Comparison of ENCODE assay signal across 9 cellular contexts in the genomic region with DNA sequence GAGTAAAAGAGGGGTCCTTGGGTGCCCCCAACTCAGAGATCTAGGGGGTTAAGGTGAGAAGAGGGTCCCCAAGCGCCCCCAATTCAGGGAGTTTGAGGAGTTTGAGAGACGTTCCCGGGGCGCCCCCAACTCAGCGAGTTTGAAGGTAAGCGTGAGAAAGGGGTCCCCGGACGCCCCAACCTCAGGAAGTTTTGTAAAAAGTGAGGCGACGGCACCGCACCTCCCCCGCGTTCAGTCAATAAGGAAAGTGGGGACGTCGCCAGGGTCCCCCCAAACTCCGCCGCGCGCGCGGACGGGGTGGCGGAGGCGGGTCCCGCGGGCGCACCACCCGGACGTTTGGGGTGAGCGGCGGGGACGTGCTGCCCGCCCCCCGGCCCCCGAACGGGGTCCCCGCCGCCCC. TPM values are rescaled to one million over a fixed set of nuclear protein-coding genes. Genes with fewer than 3 reads are reported as not detected.
DNase-seq lines count a peak whose midpoint lies in the region; ATAC-seq, FAIRE-seq and TF ChIP-seq lines count a peak whose summit lies in the region.
"Had no signal": no experiment of that assay in that cellular context is flagged by ENCODE, and none has a peak within 500 bp of the region (broad histone marks: within the 10 kb centered on the region; RNA-seq: fewer than 3 reads in every experiment).

No MANE protein-coding gene starts in this region.

- H4K20me1 ChIP-seq in HepG2 (ENCODE audit: insufficient read depth, low read length): no peaks in the 10 kb centered on the region

- peaks cover 19% of the 10 kb centered on the region for H3K27me3 Mint-ChIP-seq in activated CD4-positive, alpha-beta T cell treated with anti-CD3 and anti-CD28 coated beads, Interleukin-2, amount 10 ng/mL, durations not matched to agents 7 days and 5 days

- H3K4me1 ChIP-seq in adrenal gland (replicated peaks in 1 of 2) (peaks cover 15 to 17% of the 10 kb centered on the region in 2 donors), HepG2 (ENCODE audit: insufficient read depth, low read length) (peaks cover 29% of the 10 kb centered on the region), thymus (ENCODE audit: control insufficient read depth, insufficient read depth, low read length) (peaks cover 5% of the 10 kb centered on the region)

- TF ChIP-seq RAD21 in HepG2 (CRISPR knock-in tag; IDR thresholded peaks at IDR 0.05): no peak

- POLR2A ChIA-PET in activated CD4-positive, alpha-beta T cell treated with anti-CD3 and anti-CD28 coated beads, Interleukin-2, amount 10 ng/mL, durations not matched to agents 7 days and 5 days (lab: Charles Lee): no interaction called here
- POLR2A ChIA-PET in HepG2 (lab: Yijun Ruan, JAX): no interaction called here

- TF ChIP-seq CTCF in adrenal gland (IDR thresholded peaks at IDR 0.05): no peak
- no peak for TF ChIP-seq CTCF in HepG2 (CRISPR knock-in tag; IDR thresholded peaks at IDR 0.05)

- H3K27ac Mint-ChIP-seq in activated CD4-positive, alpha-beta T cell treated with anti-CD3 and anti-CD28 coated beads, Interleukin-2, amount 10 ng/mL, durations not matched to agents 7 days and 5 days: peak overlapping the region; percentile 68

- TF ChIP-seq EP300 in HepG2 (IDR thresholded peaks at IDR 0.05; ENCODE audit: low read depth in 2 of 2, low read length in 2 of 2) (no peak), HepG2 (CRISPR knock-in tag; IDR thresholded peaks at IDR 0.05; ENCODE audit: borderline replicate concordance) (no peak)

- H3K36me3 ChIP-seq in adrenal gland (replicated peaks in 1 of 2): no peaks in the 10 kb centered on the region
- H3K36me3 ChIP-seq in HepG2 (replicated peaks in 1 of 2; ENCODE audit: control insufficient read depth in 1 of 2, insufficient read depth in 2 of 2, low read length in 2 of 2): no peaks in the 10 kb centered on the region
- no peaks in the 10 kb centered on the region for H3K36me3 ChIP-seq in thymus (ENCODE audit: control insufficient read depth, insufficient read depth)

- H3K79me2 ChIP-seq in HepG2 (ENCODE audit: insufficient read depth, low read length): no peaks in the 10 kb centered on the region

- peak overlapping the region; percentile 63; the same call in 1 of the 2 replicates for H3K9ac ChIP-seq in HepG2 (ENCODE audit: insufficient read depth, low read depth, low read length)

- no peaks in the 10 kb centered on the region for H3K36me3 Mint-ChIP-seq in activated CD4-positive, alpha-beta T cell treated with anti-CD3 and anti-CD28 coated beads, Interleukin-2, amount 10 ng/mL, durations not matched to agents 7 days and 5 days (ENCODE audit: low read depth)

- CTCF ChIA-PET in activated CD4-positive, alpha-beta T cell treated with anti-CD3 and anti-CD28 coated beads, Interleukin-2, amount 10 ng/mL, durations not matched to agents 7 days and 5 days (lab: Charles Lee): no interaction called here
- CTCF ChIA-PET in HepG2 (lab: Yijun Ruan, JAX; ENCODE audit: low intra/inter-chr PET ratio, low total read pairs): no interaction called here

- in situ Hi-C loops in HepG2 (cut with HindIII; ENCODE audit: extremely low pct_ligation_motif_present, low pct_unique_long_range_greater_than_20kb): no loop called here

- ATAC-seq in HepG2: no peak
- no peak for ATAC-seq in HG03439 (IDR thresholded peaks at IDR 0.05; ENCODE audit: unreplicated experiment)
- ATAC-seq in GM18861 (IDR thresholded peaks at IDR 0.05; ENCODE audit: unreplicated experiment): no peak
- ATAC-seq in GM18505 (IDR thresholded peaks at IDR 0.05; ENCODE audit: unreplicated experiment): no peak

- H2AFZ ChIP-seq in HepG2 (ENCODE audit: low read length): no peak overlapping the region

- no peaks in the 10 kb centered on the region for H3K9me3 Mint-ChIP-seq in activated CD4-positive, alpha-beta T cell treated with anti-CD3 and anti-CD28 coated beads, Interleukin-2, amount 10 ng/mL, durations not matched to agents 7 days and 5 days

- TF ChIP-seq POLR2A in adrenal gland (IDR thresholded peaks at IDR 0.05): no peak
- TF ChIP-seq POLR2A in HepG2 (IDR thresholded peaks at IDR 0.05; ENCODE audit: insufficient read depth in 1 of 2, low read depth in 2 of 2, low read length in 2 of 2): no peak
- no peak for TF ChIP-seq POLR2A in GM18505 (IDR thresholded peaks at IDR 0.05; ENCODE audit: borderline replicate concordance, extremely low read depth, insufficient read depth, insufficient read length)

- H3K4me3 ChIP-seq in adrenal gland (peak overlapping the region in 1 of 4 donors; percentile 94), HepG2 (replicated peaks in 1 of 3; ENCODE audit: insufficient read depth in 1 of 3, low read depth in 2 of 3, low read length in 3 of 3) (peak overlapping the region; percentile 57 to 73 (median 63)), thymus (ENCODE audit: low read length) (peak overlapping the region; percentile 60)

- H3K4me2 ChIP-seq in HepG2 (ENCODE audit: low read depth, low read length): peak overlapping the region; percentile 83

- BruUV-seq in HepG2 (replicated peaks; lab: Mats Ljungman, UMichigan): no TSS peak

- H3K9me3 ChIP-seq in adrenal gland (replicated peaks in 1 of 3): no peaks in the 10 kb centered on the region
- H3K9me3 ChIP-seq in HepG2 (ENCODE audit: low read length): no peaks in the 10 kb centered on the region
- H3K9me3 ChIP-seq in thymus (ENCODE audit: control insufficient read depth): no peaks in the 10 kb centered on the region

- H3K27me3 ChIP-seq in adrenal gland (no peaks in the 10 kb centered on the region), HepG2 (ENCODE audit: control insufficient read depth in 1 of 2, insufficient read depth in 2 of 2, low read length in 2 of 2) (peaks cover 0 to 10% of the 10 kb centered on the region in 2 experiments; a peak in 2 of 5 replicates), thymus (ENCODE audit: control insufficient read depth, insufficient read depth) (peaks cover 3% of the 10 kb centered on the region)

- intact Hi-C loops in adrenal gland (cut with DNase I): no loop called here
- intact Hi-C loops in HepG2 (cut with micrococcal nuclease; ENCODE audit: unreplicated experiment): no loop called here

- H3K4me1 Mint-ChIP-seq in activated CD4-positive, alpha-beta T cell treated with anti-CD3 and anti-CD28 coated beads, Interleukin-2, amount 10 ng/mL, durations not matched to agents 7 days and 5 days: peaks cover 24% of the 10 kb centered on the region

- DNase-seq in activated CD4-positive, alpha-beta T cell treated with anti-CD3 and anti-CD28 coated beads, Interleukin-2, amount 10 ng/mL, durations not matched to agents 7 days and 5 days: no peak
- DNase-seq in activated CD4-positive, alpha-beta T cell treated with anti-CD3 and anti-CD28 coated beads for 4 hours: no peak
- DNase-seq in adrenal gland (peak in 3 of 7 donors; percentile 19 to 59 (median 33)), HepG2 (ENCODE audit: low spot score) (no peak)

- peak overlapping the region; percentile 79 for H3K4me3 Mint-ChIP-seq in activated CD4-positive, alpha-beta T cell treated with anti-CD3 and anti-CD28 coated beads, Interleukin-2, amount 10 ng/mL, durations not matched to agents 7 days and 5 days

- 0 to 1% (median 0%) methylated on average over 11 to 38 of the region's 38 CpGs for WGBS in adrenal gland, 4 donors
- WGBS in HepG2 (ENCODE audit: low lambda C conversion rate): 2% methylated on average over 23 of the region's 38 CpGs
- under 1% methylated on average over 38 of the region's 38 CpGs for WGBS in thymus

- FAIRE-seq in HepG2 (lab: Jason Lieb, UNC): no peak

- H3K27ac ChIP-seq in adrenal gland: peak overlapping the region in 3 of 5 donors; percentile 7 to 82 (median 50)
- no peak overlapping the region for H3K27ac ChIP-seq in HepG2 (ENCODE audit: extremely low read length, insufficient read depth, low read length)
- H3K27ac ChIP-seq in thymus (ENCODE audit: low read depth): no peak overlapping the region

RNA-seq across cellular contexts. Expression of gene RFX2, which starts 0.4 kb away (rescaled TPM):
- total RNA-seq in activated CD4-positive, alpha-beta T cell treated with anti-CD3 and anti-CD28 coated beads, Interleukin-2, amount 10 ng/mL, durations not matched to agents 7 days and 5 days: 10 to 100 TPM; 10.1 to 10.4 TPM
- total RNA-seq in adrenal gland: 1 to 10 TPM; 2.3 to 7.8 (median 4.7) TPM
- 10 to 100 TPM in 1 of 3 donors, 1 to 10 TPM in 2; 2.7 to 10.4 (median 4.8) TPM for polyA plus RNA-seq in adrenal gland
- 1.3 and 2.8 TPM in 2 replicates for total RNA-seq in HepG2 (2016; rRNA removed; fragmentation: Illumina TruSeq; extraction: Trizol)
- 2.6 and 7.1 TPM in 2 replicates for total RNA-seq in HepG2 (2016; cell fraction: cytosol; rRNA removed; fragmentation: Illumina TruSeq; extraction: Trizol; ENCODE audit: low read depth)
- 1.5 and 2.5 TPM in 2 replicates for total RNA-seq in HepG2 (2016; cell fraction: insoluble cytoplasmic fraction; rRNA removed; fragmentation: Illumina TruSeq; extraction: Trizol)
- total RNA-seq in HepG2 (2016; cell fraction: membrane; rRNA removed; fragmentation: Illumina TruSeq; extraction: Trizol): 1.8 and 2.4 TPM in 2 replicates
- 2.4 and 3.9 TPM in 2 replicates for total RNA-seq in HepG2 (2016; cell fraction: nucleus; rRNA removed; fragmentation: Illumina TruSeq; extraction: Trizol)
- polyA plus RNA-seq in HepG2 (2011; rRNA removed): 2.4 and 3.3 TPM in 2 replicates
- polyA plus RNA-seq in HepG2 (2011; cell fraction: cytosol; rRNA removed): 1.5 and 2.4 TPM in 2 replicates
- 3.3 and 4.9 TPM in 2 replicates for polyA plus RNA-seq in HepG2 (2011; cell fraction: nucleus; rRNA removed)
- 1.1 and 2.1 TPM in 2 replicates for polyA plus RNA-seq in HepG2 (2012)
- polyA plus RNA-seq in HepG2 (2016; cell fraction: cytosol; fragmentation: Illumina TruSeq; extraction: Trizol; ENCODE audit: low read depth): 3.0 and 3.6 TPM in 2 replicates
- polyA plus RNA-seq in HepG2 (2016; cell fraction: insoluble cytoplasmic fraction; fragmentation: Illumina TruSeq; extraction: Trizol; ENCODE audit: low read depth): 1.2 and 1.3 TPM in 2 replicates
- 1.8 and 2.9 TPM in 2 replicates for polyA plus RNA-seq in HepG2 (2016; cell fraction: membrane; fragmentation: Illumina TruSeq; extraction: Trizol; ENCODE audit: low read depth)
- polyA plus RNA-seq in HepG2 (2016; cell fraction: nucleus; fragmentation: Illumina TruSeq; extraction: Trizol; ENCODE audit: insufficient read depth, low read depth): 3.0 and 6.2 TPM in 2 replicates
- 5.3 and 9.1 TPM in 2 replicates for polyA minus RNA-seq in HepG2 (2011; rRNA and poly(A)+ RNA removed; ENCODE audit: low replicate concordance)
- 1.3 and 3.3 TPM in 2 replicates for polyA minus RNA-seq in HepG2 (2011; cell fraction: cytosol; rRNA and poly(A)+ RNA removed)
- 3.6 and 6.2 TPM in 2 replicates for polyA minus RNA-seq in HepG2 (2011; cell fraction: nucleus; rRNA and poly(A)+ RNA removed)
- polyA plus RNA-seq in thymus: 4.6 TPM

RNA-seq across cellular contexts. Expression of gene ACSBG2, which starts 25.5 kb away (rescaled TPM):
- total RNA-seq in activated CD4-positive, alpha-beta T cell treated with anti-CD3 and anti-CD28 coated beads, Interleukin-2, amount 10 ng/mL, durations not matched to agents 7 days and 5 days: not detected
- total RNA-seq in adrenal gland (not detected), HepG2 (2016; rRNA removed; fragmentation: Illumina TruSeq; extraction: Trizol) (not detected in 2 replicates)
- polyA plus RNA-seq in adrenal gland (not detected), HepG2 (2011; rRNA removed) (not detected in 2 replicates), thymus (0.05 TPM)
- not detected in 2 replicates for total RNA-seq in HepG2 (2016; cell fraction: cytosol; rRNA removed; fragmentation: Illumina TruSeq; extraction: Trizol; ENCODE audit: low read depth)
- not detected in 2 replicates for total RNA-seq in HepG2 (2016; cell fraction: insoluble cytoplasmic fraction; rRNA removed; fragmentation: Illumina TruSeq; extraction: Trizol)
- not detected in 2 replicates for total RNA-seq in HepG2 (2016; cell fraction: membrane; rRNA removed; fragmentation: Illumina TruSeq; extraction: Trizol)
- total RNA-seq in HepG2 (2016; cell fraction: nucleus; rRNA removed; fragmentation: Illumina TruSeq; extraction: Trizol): not detected in 2 replicates
- polyA plus RNA-seq in HepG2 (2011; cell fraction: cytosol; rRNA removed): not detected in 2 replicates
- polyA plus RNA-seq in HepG2 (2011; cell fraction: nucleus; rRNA removed): not detected in 2 replicates
- polyA plus RNA-seq in HepG2 (2012): 0.35 and 0.60 TPM in 2 replicates
- polyA plus RNA-seq in HepG2 (2016; cell fraction: cytosol; fragmentation: Illumina TruSeq; extraction: Trizol; ENCODE audit: low read depth): not detected in 2 replicates
- polyA plus RNA-seq in HepG2 (2016; cell fraction: insoluble cytoplasmic fraction; fragmentation: Illumina TruSeq; extraction: Trizol; ENCODE audit: low read depth): not detected in 2 replicates
- polyA plus RNA-seq in HepG2 (2016; cell fraction: membrane; fragmentation: Illumina TruSeq; extraction: Trizol; ENCODE audit: low read depth): not detected in 2 replicates
- polyA plus RNA-seq in HepG2 (2016; cell fraction: nucleus; fragmentation: Illumina TruSeq; extraction: Trizol; ENCODE audit: insufficient read depth, low read depth): not detected in 2 replicates
- not detected in 2 replicates for polyA minus RNA-seq in HepG2 (2011; rRNA and poly(A)+ RNA removed; ENCODE audit: low replicate concordance)
- polyA minus RNA-seq in HepG2 (2011; cell fraction: cytosol; rRNA and poly(A)+ RNA removed): not detected in 2 replicates
- not detected in 2 replicates for polyA minus RNA-seq in HepG2 (2011; cell fraction: nucleus; rRNA and poly(A)+ RNA removed)
- total RNA-seq: RPMI7951 had no signal

Comparison
In these comparisons a context has a peak if more than half of its experiments do, and no peak if none do; other contexts are left out.
1. H3K27ac ChIP-seq: peak in adrenal gland (3 of 5); none in HepG2 (single experiment) and thymus (single experiment).